21 cellular contexts compared by ENCODE assay signal in the genomic region with DNA sequence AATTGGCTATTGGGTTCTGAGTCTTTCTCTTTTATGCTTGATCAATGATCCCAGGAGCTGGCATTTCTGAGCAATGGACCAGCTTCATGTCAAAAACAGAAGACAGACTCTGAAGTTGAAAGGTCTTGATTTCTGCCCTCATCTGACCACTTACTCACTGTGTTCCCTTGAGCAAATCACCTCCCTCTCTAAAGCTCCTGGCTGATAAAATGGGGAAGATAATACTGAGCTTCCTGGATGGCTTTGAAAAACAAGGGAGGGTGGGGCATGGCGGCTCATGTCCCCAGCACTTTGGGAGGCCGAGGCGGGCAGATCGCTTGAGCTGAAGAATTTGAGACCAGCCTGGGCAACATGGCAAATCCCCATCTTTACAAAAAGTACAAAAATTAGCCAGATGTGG. TPM values are rescaled to one million over a fixed set of nuclear protein-coding genes. Genes with fewer than 3 reads are reported as not detected.
DNase-seq lines count a peak whose midpoint lies in the region; ATAC-seq, FAIRE-seq and TF ChIP-seq lines count a peak whose summit lies in the region.
"Had no signal": no experiment of that assay in that cellular context is flagged by ENCODE, and none has a peak within 500 bp of the region (broad histone marks: within the 10 kb centered on the region; RNA-seq: fewer than 3 reads in every experiment).

No MANE protein-coding gene starts in this region.

- H3K4me3 ChIP-seq in small intestine (ENCODE audit: low read depth in 1 of 2, low read length in 2 of 2) = no peak overlapping the region
- H3K4me3 ChIP-seq: SJSA1 had no signal

- in situ Hi-C loops in ACHN (cut with HindIII; ENCODE audit: low pct_ligation_motif_present, low pct_unique_long_range_greater_than_20kb, low sequenced_read_pairs) = no loop called here

- H3K9me3 ChIP-seq in small intestine (ENCODE audit: control insufficient read depth, low read depth) = no peaks in the 10 kb centered on the region
- H3K9me3 ChIP-seq: SJSA1 had no signal

- H3K36me3 Mint-ChIP-seq in natural killer cell treated with Interleukin-12 subunit alpha and Interleukin-12 subunit beta and Interleukin-15 and Interleukin-18, amount 100 ng/mL, for 72 hours = no peaks in the 10 kb centered on the region
- no peaks in the 10 kb centered on the region for H3K36me3 Mint-ChIP-seq in natural killer cell
- H3K36me3 Mint-ChIP-seq: CD4-positive, alpha-beta memory T cell had no signal

- H3K4me1 ChIP-seq in foreskin keratinocyte (peaks cover 81% of the 10 kb centered on the region), small intestine (ENCODE audit: control insufficient read depth in 2 of 2, insufficient read depth in 1 of 2, low read depth in 1 of 2, low read length in 1 of 2) (peaks cover 2 to 17% of the 10 kb centered on the region in 2 donors)
- H3K4me1 ChIP-seq: SJSA1 had no signal

- H3K27me3 ChIP-seq in foreskin keratinocyte (no peaks in the 10 kb centered on the region), small intestine (ENCODE audit: control insufficient read depth in 2 of 2, insufficient read depth in 2 of 2, low read length in 2 of 2) (no peaks in the 10 kb centered on the region)
- H3K27me3 ChIP-seq: SJSA1 had no signal

- no peak overlapping the region for H3K4me3 Mint-ChIP-seq in natural killer cell treated with Interleukin-12 subunit alpha and Interleukin-12 subunit beta and Interleukin-15 and Interleukin-18, amount 100 ng/mL, for 72 hours
- H3K4me3 Mint-ChIP-seq in natural killer cell = no peak overlapping the region
- H3K4me3 Mint-ChIP-seq: CD4-positive, alpha-beta memory T cell had no signal

- WGBS in small intestine, 3 donors = 48 to 80% (median 70%) methylated on average over 4 of the region's 4 CpGs

- no peaks in the 10 kb centered on the region for H3K36me3 ChIP-seq in small intestine (ENCODE audit: control insufficient read depth in 2 of 2, insufficient read depth in 2 of 2, low read length in 2 of 2)
- H3K36me3 ChIP-seq: SJSA1 had no signal

- H3K9me3 Mint-ChIP-seq in natural killer cell treated with Interleukin-12 subunit alpha and Interleukin-12 subunit beta and Interleukin-15 and Interleukin-18, amount 100 ng/mL, for 72 hours = no peaks in the 10 kb centered on the region
- no peaks in the 10 kb centered on the region for H3K9me3 Mint-ChIP-seq in natural killer cell
- H3K9me3 Mint-ChIP-seq: CD4-positive, alpha-beta memory T cell had no signal

- TF ChIP-seq CTCF in natural killer cell (IDR thresholded peaks at IDR 0.05) (no peak), foreskin keratinocyte (conservative IDR thresholded peaks at IDR 0.05) (no peak)

- H3K4me1 Mint-ChIP-seq in natural killer cell treated with Interleukin-12 subunit alpha and Interleukin-12 subunit beta and Interleukin-15 and Interleukin-18, amount 100 ng/mL, for 72 hours (ENCODE audit: low read depth in 2 of 2) = no peaks in the 10 kb centered on the region
- no peaks in the 10 kb centered on the region for H3K4me1 Mint-ChIP-seq in natural killer cell
- H3K4me1 Mint-ChIP-seq: CD4-positive, alpha-beta memory T cell had no signal

- H3K27ac ChIP-seq in foreskin keratinocyte = peak overlapping the region; percentile 65
- H3K27ac ChIP-seq in small intestine (ENCODE audit: low read depth in 1 of 2, low read length in 1 of 2) = no peak overlapping the region
- H3K27ac ChIP-seq: SJSA1 had no signal

- no peak for FAIRE-seq in small intestine (lab: Jason Lieb, UNC)
- FAIRE-seq: GM19239 had no signal

- no peak for ATAC-seq in natural killer cell treated with Interleukin-12 subunit alpha and Interleukin-12 subunit beta and Interleukin-15 and Interleukin-18, amount 100 ng/mL, for 72 hours
- no peak for ATAC-seq in natural killer cell
- ATAC-seq in foreskin keratinocyte = no peak
- ATAC-seq in HG02678 (IDR thresholded peaks at IDR 0.05; ENCODE audit: unreplicated experiment) = no peak
- ATAC-seq: HCT116 had no signal

- H3K27me3 Mint-ChIP-seq in natural killer cell treated with Interleukin-12 subunit alpha and Interleukin-12 subunit beta and Interleukin-15 and Interleukin-18, amount 100 ng/mL, for 72 hours = peaks cover 0 to 16% of the 10 kb centered on the region in 2 donors
- peaks cover 10 to 25% of the 10 kb centered on the region in 2 donors for H3K27me3 Mint-ChIP-seq in natural killer cell (ENCODE audit: low read depth in 2 of 2)

- no peak overlapping the region for H3K27ac Mint-ChIP-seq in natural killer cell treated with Interleukin-12 subunit alpha and Interleukin-12 subunit beta and Interleukin-15 and Interleukin-18, amount 100 ng/mL, for 72 hours
- H3K27ac Mint-ChIP-seq in natural killer cell = no peak overlapping the region
- H3K27ac Mint-ChIP-seq: CD4-positive, alpha-beta memory T cell had no signal

- intact Hi-C loops in natural killer cell (cut with micrococcal nuclease) = no loop called here
- intact Hi-C loops in cardiac septum (cut with DNase I) = no loop called here

- DNase-seq in natural killer cell treated with Interleukin-12 subunit alpha and Interleukin-12 subunit beta and Interleukin-15 and Interleukin-18, amount 100 ng/mL, for 72 hours (ENCODE audit: low spot score) = peak; percentile 44
- DNase-seq in natural killer cell = no peak
- no peak for DNase-seq in foreskin keratinocyte
- DNase-seq in small intestine = peak; percentile 50
- no peak for DNase-seq in ACHN
- no peak for DNase-seq in SIG-M5 treated with dmso at 0.1 percent for 504 hours (lab: John Stamatoyannopoulos, UW; ENCODE audit: unreplicated experiment)
- DNase-seq in cardiac septum (ENCODE audit: low spot score) = no peak
- DNase-seq: 8988T; CD4-positive, alpha-beta memory T cell; MV-4-11; NCI-H1417 treated with DMSO at 0.1 percent for 48 hours; NCI-H1930; NCI-H2171; NCI-H446 treated with DMSO at 0.1 percent for 48 hours; NCI-H774; RPMI8226 had no signal

RNA-seq across cellular contexts. Expression of a gene that starts 6.3 kb away (rescaled TPM):
- total RNA-seq in natural killer cell treated with Interleukin-12 subunit alpha and Interleukin-12 subunit beta and Interleukin-15 and Interleukin-18, amount 100 ng/mL, for 72 hours = under 1 TPM in 1 of 2 donors, not detected in 1; 0.39 TPM
- 1 to 10 TPM in 2 of 3 donors, not detected in 1; 1.0 to 7.5 TPM for total RNA-seq in natural killer cell
- total RNA-seq in foreskin keratinocyte = 24.8 and 25.9 TPM in 2 replicates
- polyA plus RNA-seq in foreskin keratinocyte = 23.3 TPM in 2 replicates
- polyA plus RNA-seq in small intestine = 10 to 100 TPM in 2 of 3 donors, 1 to 10 TPM in 1; 8.5 to 17.4 (median 10.5) TPM
- 2.3 TPM for total RNA-seq in cardiac septum
- total RNA-seq: SJSA1 had no signal
- polyA plus RNA-seq: BJ; CD4-positive, alpha-beta memory T cell had no signal

RNA-seq across cellular contexts. Expression of a gene that starts 40.9 kb away (rescaled TPM):
- 1 to 10 TPM in 1 of 2 donors, under 1 TPM in 1; 0.86 to 2.8 TPM for total RNA-seq in natural killer cell treated with Interleukin-12 subunit alpha and Interleukin-12 subunit beta and Interleukin-15 and Interleukin-18, amount 100 ng/mL, for 72 hours
- total RNA-seq in natural killer cell (1 to 10 TPM; 2.6 to 8.7 (median 6.7) TPM), foreskin keratinocyte (not detected in 2 replicates), cardiac septum (not detected)
- polyA plus RNA-seq in foreskin keratinocyte (not detected in 2 replicates), small intestine (under 1 TPM in 2 of 3 donors, not detected in 1; 0.04 to 0.54 TPM)
- total RNA-seq: SJSA1 had no signal
- polyA plus RNA-seq: BJ had no signal

Comparison
In these comparisons a context has a peak if more than half of its experiments do, and no peak if none do; other contexts are left out.
1. DNase-seq: peak in natural killer cell treated with Interleukin-12 subunit alpha and Interleukin-12 subunit beta and Interleukin-15 and Interleukin-18, amount 100 ng/mL, for 72 hours (single experiment) and small intestine (single experiment); none in natural killer cell (single experiment), foreskin keratinocyte (0 of 2), ACHN (single experiment), SIG-M5 treated with dmso at 0.1 percent for 504 hours (single experiment) and cardiac septum (single experiment).